In genomic region chr14:24015745-24016144, GRCh38 we compare ENCODE assay signal across 17 cellular contexts. TPM values are rescaled to one million over a fixed set of nuclear protein-coding genes. Genes with fewer than 3 reads are reported as not detected.
"Had no signal": no experiment of that assay in that cellular context is flagged by ENCODE, and none has a peak within 500 bp of the region (broad histone marks: within the 10 kb centered on the region; RNA-seq: fewer than 3 reads in every experiment).

No MANE protein-coding gene starts in this region.

RNA-seq across cellular contexts. Expression of gene CARMIL3, which starts 36.1 kb away (rescaled TPM):
- total RNA-seq: lung microvascular endothelial cell had no signal
- polyA plus RNA-seq: hepatocyte had no signal

RNA-seq across cellular contexts. Expression of gene CPNE6, which starts 55.6 kb away (rescaled TPM):
- total RNA-seq: hepatocyte, kidney epithelial cell, left cardiac atrium, left lung, left ventricle myocardium inferior, left ventricle myocardium superior, liver, lower lobe of right lung, lung, lung microvascular endothelial cell, mammary epithelial cell, mesenteric fat pad, mesothelial cell of epicardium, mononuclear cell, myocyte had no signal
- polyA plus RNA-seq: hepatocyte, immature natural killer cell, keratinocyte, lung, mammary epithelial cell had no signal
